In the genomic region with DNA sequence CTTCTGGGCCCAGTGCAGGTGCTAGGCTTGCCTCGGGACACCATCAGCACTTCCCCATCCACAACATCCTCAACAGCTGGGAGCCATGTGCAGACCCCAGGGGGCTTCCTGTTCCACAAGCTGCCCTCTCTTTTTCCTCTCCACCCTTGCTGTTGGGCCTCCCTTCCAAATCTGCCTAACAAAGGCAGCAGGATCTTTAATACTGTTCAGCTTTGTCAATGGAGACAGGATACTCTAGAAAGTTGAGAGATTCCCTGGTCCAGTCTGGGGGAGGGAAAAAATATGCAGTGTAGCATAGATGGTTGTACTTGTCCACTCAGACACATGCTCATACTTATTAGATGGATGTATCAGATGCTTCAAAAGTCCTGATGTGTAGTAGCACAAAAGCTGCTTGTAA, we compare ENCODE assay signal across 7 cellular contexts. TPM values are rescaled to one million over a fixed set of nuclear protein-coding genes. Genes with fewer than 3 reads are reported as not detected.
"Had no signal": no experiment of that assay in that cellular context is flagged by ENCODE, and none has a peak within 500 bp of the region (broad histone marks: within the 10 kb centered on the region; RNA-seq: fewer than 3 reads in every experiment).

No MANE protein-coding gene starts in this region.

RNA-seq across cellular contexts. Expression of gene GOLGA6D, which starts 4.1 kb away (rescaled TPM):
- total RNA-seq: activated naive CD4-positive, alpha-beta T cell treated with anti-CD3 and anti-CD28 coated beads for 36 hours; astrocyte; MCF 10A; NCI-H460; OCI-LY7; SJSA1 had no signal

RNA-seq across cellular contexts. Expression of gene GOLGA6C, which starts 20.4 kb away (rescaled TPM):
- total RNA-seq: activated T-helper 17 cell treated with anti-CD3 and anti-CD28 coated beads, Interleukin-2, amount 50 U/mL, for 72 hours; astrocyte; MCF 10A; NCI-H460; SJSA1 had no signal
